Comparison of ENCODE assay signal across 22 cellular contexts in genomic region chr4:162706677-162707076, GRCh38.
"Had no signal": no experiment of that assay in that cellular context is flagged by ENCODE, and none has a peak within 500 bp of the region (broad histone marks: within the 10 kb centered on the region; RNA-seq: fewer than 3 reads in every experiment).

No MANE protein-coding gene starts in this region.

- H3K4me3 Mint-ChIP-seq: activated B cell treated with CpG ODN at 0.5 μM for 24 hours; activated CD4-positive, alpha-beta memory T cell treated with anti-CD3 and anti-CD28 coated beads for 36 hours; activated CD8-positive, alpha-beta memory T cell treated with anti-CD3 and anti-CD28 coated beads, Interleukin-2, amount 10 ng/mL, durations not matched to agents 7 days and 5 days; activated naive CD8-positive, alpha-beta T cell treated with anti-CD3 and anti-CD28 coated beads, Interleukin-2, amount 10 ng/mL, durations not matched to agents 7 days and 5 days; activated T-helper 17 cell treated with anti-CD3 and anti-CD28 coated beads, Interleukin-2, amount 50 U/mL, for 72 hours; neural progenitor cell; stimulated activated naive CD8-positive, alpha-beta T cell treated with anti-CD3 and anti-CD28 coated beads, Interleukin-15, amount 100 ng/mL, for 72 hours; T-cell had no signal

- H3K4me1 Mint-ChIP-seq: activated B cell treated with CpG ODN at 0.5 μM for 24 hours; activated CD8-positive, alpha-beta memory T cell treated with anti-CD3 and anti-CD28 coated beads, Interleukin-2, amount 10 ng/mL, durations not matched to agents 7 days and 5 days; activated naive CD8-positive, alpha-beta T cell treated with anti-CD3 and anti-CD28 coated beads, Interleukin-2, amount 10 ng/mL, durations not matched to agents 7 days and 5 days; activated T-helper 17 cell treated with anti-CD3 and anti-CD28 coated beads, Interleukin-2, amount 50 U/mL, for 72 hours; neural progenitor cell; stimulated activated naive CD8-positive, alpha-beta T cell treated with anti-CD3 and anti-CD28 coated beads, Interleukin-15, amount 100 ng/mL, for 72 hours; T-cell had no signal

- H3K27ac ChIP-seq: left lung, neural progenitor cell, suprapubic skin had no signal

- H3K9ac ChIP-seq: neural progenitor cell had no signal

- H3K27ac Mint-ChIP-seq: activated B cell treated with CpG ODN at 0.5 μM for 24 hours; activated CD4-positive, alpha-beta memory T cell treated with anti-CD3 and anti-CD28 coated beads for 36 hours; activated CD8-positive, alpha-beta memory T cell treated with anti-CD3 and anti-CD28 coated beads, Interleukin-2, amount 10 ng/mL, durations not matched to agents 7 days and 5 days; activated naive CD8-positive, alpha-beta T cell treated with anti-CD3 and anti-CD28 coated beads, Interleukin-2, amount 10 ng/mL, durations not matched to agents 7 days and 5 days; activated T-helper 17 cell treated with anti-CD3 and anti-CD28 coated beads, Interleukin-2, amount 50 U/mL, for 72 hours; neural progenitor cell; progenitor cell of endocrine pancreas; stimulated activated naive CD8-positive, alpha-beta T cell treated with anti-CD3 and anti-CD28 coated beads, Interleukin-15, amount 100 ng/mL, for 72 hours; T-cell had no signal

- H3K27me3 ChIP-seq: cardiac muscle cell, left lung, neural progenitor cell, right atrium auricular region, suprapubic skin had no signal

- DNase-seq: activated B cell treated with CpG ODN at 0.5 μM for 24 hours; activated CD4-positive, alpha-beta memory T cell treated with anti-CD3 and anti-CD28 coated beads for 36 hours; activated CD4-positive, alpha-beta T cell treated with anti-CD3 and anti-CD28 coated beads for 4 hours; activated CD8-positive, alpha-beta memory T cell treated with anti-CD3 and anti-CD28 coated beads, Interleukin-2, amount 10 ng/mL, durations not matched to agents 7 days and 5 days; activated naive CD4-positive, alpha-beta T cell; activated naive CD8-positive, alpha-beta T cell treated with anti-CD3 and anti-CD28 coated beads, Interleukin-2, amount 10 ng/mL, durations not matched to agents 7 days and 5 days; activated T-cell treated with anti-CD3 and anti-CD28 coated beads, Interleukin-2, amount 50 U/mL, for 1 hour; amygdala; foreskin melanocyte; kidney; left lung; stimulated activated CD4-positive, alpha-beta T cell treated with anti-CD3 and anti-CD28 coated beads, Interleukin-15, amount 100 ng/mL, for 24 hours; stimulated activated CD4-positive, alpha-beta T cell treated with anti-CD3 and anti-CD28 coated beads, Interleukin-2, amount 100 ng/mL, for 48 hours; stimulated activated naive CD8-positive, alpha-beta T cell treated with anti-CD3 and anti-CD28 coated beads, Interleukin-15, amount 100 ng/mL, for 72 hours; T-cell; trophoblast cell had no signal

- H3K36me3 ChIP-seq: cardiac muscle cell, left lung, neural progenitor cell, right atrium auricular region, suprapubic skin had no signal

- H3K4me1 ChIP-seq: left lung, neural progenitor cell, suprapubic skin had no signal

- H2AFZ ChIP-seq: neural progenitor cell had no signal

- H3K4me3 ChIP-seq: cardiac muscle cell, left lung, neural progenitor cell, right atrium auricular region, suprapubic skin had no signal

- H3K36me3 Mint-ChIP-seq: activated CD4-positive, alpha-beta memory T cell treated with anti-CD3 and anti-CD28 coated beads for 36 hours; activated CD8-positive, alpha-beta memory T cell treated with anti-CD3 and anti-CD28 coated beads, Interleukin-2, amount 10 ng/mL, durations not matched to agents 7 days and 5 days; activated naive CD8-positive, alpha-beta T cell treated with anti-CD3 and anti-CD28 coated beads, Interleukin-2, amount 10 ng/mL, durations not matched to agents 7 days and 5 days; neural progenitor cell; T-cell had no signal

- ATAC-seq: activated CD8-positive, alpha-beta memory T cell treated with anti-CD3 and anti-CD28 coated beads, Interleukin-2, amount 10 ng/mL, durations not matched to agents 7 days and 5 days; activated T-helper 17 cell treated with anti-CD3 and anti-CD28 coated beads, Interleukin-2, amount 50 U/mL, for 72 hours; left lung; stimulated activated naive CD8-positive, alpha-beta T cell treated with anti-CD3 and anti-CD28 coated beads, Interleukin-15, amount 100 ng/mL, for 72 hours; T-cell had no signal

- H3K27me3 Mint-ChIP-seq: activated B cell treated with CpG ODN at 0.5 μM for 24 hours; activated CD4-positive, alpha-beta memory T cell treated with anti-CD3 and anti-CD28 coated beads for 36 hours; activated CD8-positive, alpha-beta memory T cell treated with anti-CD3 and anti-CD28 coated beads, Interleukin-2, amount 10 ng/mL, durations not matched to agents 7 days and 5 days; activated naive CD8-positive, alpha-beta T cell treated with anti-CD3 and anti-CD28 coated beads, Interleukin-2, amount 10 ng/mL, durations not matched to agents 7 days and 5 days; activated T-helper 17 cell treated with anti-CD3 and anti-CD28 coated beads, Interleukin-2, amount 50 U/mL, for 72 hours; progenitor cell of endocrine pancreas; stimulated activated naive CD8-positive, alpha-beta T cell treated with anti-CD3 and anti-CD28 coated beads, Interleukin-15, amount 100 ng/mL, for 72 hours; T-cell had no signal

- H3K9me3 Mint-ChIP-seq: activated B cell treated with CpG ODN at 0.5 μM for 24 hours; activated CD4-positive, alpha-beta memory T cell treated with anti-CD3 and anti-CD28 coated beads for 36 hours; activated naive CD8-positive, alpha-beta T cell treated with anti-CD3 and anti-CD28 coated beads, Interleukin-2, amount 10 ng/mL, durations not matched to agents 7 days and 5 days; activated T-helper 17 cell treated with anti-CD3 and anti-CD28 coated beads, Interleukin-2, amount 50 U/mL, for 72 hours had no signal

- H3K4me2 ChIP-seq: neural progenitor cell had no signal

- H3K9me3 ChIP-seq: right atrium auricular region, suprapubic skin had no signal
